In genomic region chr14:96501383-96501745, GRCh38 we compare ENCODE assay signal across 8 cellular contexts. TPM values are rescaled to one million over a fixed set of nuclear protein-coding genes. Genes with fewer than 3 reads are reported as not detected.
DNase-seq lines count a peak whose midpoint lies in the region; ATAC-seq, FAIRE-seq and TF ChIP-seq lines count a peak whose summit lies in the region.

No MANE protein-coding gene starts in this region.

- H3K4me3 Mint-ChIP-seq in WTC11: peak overlapping the region; percentile 97

- TF ChIP-seq CTCF in WTC11 (IDR thresholded peaks at IDR 0.05): no peak
- no peak for TF ChIP-seq CTCF in fibroblast of villous mesenchyme (IDR thresholded peaks at IDR 0.05; ENCODE audit: insufficient read depth, low read depth, low read length)
- no peak for TF ChIP-seq CTCF in sigmoid colon (IDR thresholded peaks at IDR 0.05)
- TF ChIP-seq CTCF in D721Med (IDR thresholded peaks at IDR 0.05; ENCODE audit: insufficient read depth, missing control alignments): no peak

- no peaks in the 10 kb centered on the region for H3K27me3 ChIP-seq in sigmoid colon

- no peak for ATAC-seq in WTC11
- ATAC-seq in GM21576 (IDR thresholded peaks at IDR 0.05; ENCODE audit: unreplicated experiment): no peak
- ATAC-seq in HG02973 (IDR thresholded peaks at IDR 0.05; ENCODE audit: unreplicated experiment): no peak

- FAIRE-seq in D721Med (lab: Jason Lieb, UNC): no peak

- no peaks in the 10 kb centered on the region for H3K9me3 ChIP-seq in sigmoid colon

- POLR2A ChIA-PET in WTC11 (lab: Charles Lee): no interaction called here

- CTCF ChIA-PET in WTC11 (lab: Charles Lee): no interaction called here

- peak overlapping the region; percentile 87 to 98 (median 95) for H3K27ac ChIP-seq in sigmoid colon

- peak overlapping the region; percentile 83 for H3K27ac Mint-ChIP-seq in WTC11

- 1 to 4% methylated on average over 11 of the region's 11 CpGs for WGBS in sigmoid colon, 2 donors

- 0 out of 2 replicates have a peak, but pooled peaks cover 3% of the 10 kb centered on the region for H3K36me3 Mint-ChIP-seq in WTC11

- H3K27me3 Mint-ChIP-seq in WTC11 (ENCODE audit: low read depth): no peaks in the 10 kb centered on the region

- TF ChIP-seq POLR2A in sigmoid colon (IDR thresholded peaks at IDR 0.05): no peak

- peaks cover 0 to 40% (median 37%) of the 10 kb centered on the region in 4 donors for H3K4me1 ChIP-seq in sigmoid colon

- intact Hi-C loops in sigmoid colon (cut with DNase I): loop anchor here (5.0 to 10.0 kb wide), 5 partner anchors 139 to 967 kb away; partner anchors contain the start of genes ATG2B, GLRX5, GSKIP and VRK1

- H3K4me3 ChIP-seq in fibroblast of villous mesenchyme (ENCODE audit: low read depth, low read length): peak overlapping the region; percentile 90
- peak overlapping the region; percentile 59 to 88 (median 80) for H3K4me3 ChIP-seq in sigmoid colon

- no peak for TF ChIP-seq EP300 in sigmoid colon (IDR thresholded peaks at IDR 0.05)

- peaks cover 31% of the 10 kb centered on the region for H3K4me1 Mint-ChIP-seq in WTC11

- no peaks in the 10 kb centered on the region for H3K9me3 Mint-ChIP-seq in WTC11

- no peaks in the 10 kb centered on the region for H3K36me3 ChIP-seq in sigmoid colon

- DNase-seq in activated CD8-positive, alpha-beta memory T cell treated with anti-CD3 and anti-CD28 coated beads for 48 hours (ENCODE audit: low read depth in 2 of 3, low spot score in 2 of 3): peak in 2 of 3 experiments; percentile 4 to 10
- DNase-seq in activated CD8-positive, alpha-beta memory T cell treated with anti-CD3 and anti-CD28 coated beads for 24 hours: no peak
- DNase-seq in WTC11 (ENCODE audit: low spot score) (no peak), fibroblast of villous mesenchyme (ENCODE audit: low read depth) (no peak), sigmoid colon (no peak), D721Med (ENCODE audit: insufficient read length, low spot score) (no peak)

TF ChIP-seq in WTC11, 78 proteins besides CTCF, POLR2A, EP300 and RAD21:
- TF ChIP-seq GABPB1 (CRISPR knock-in tag; IDR thresholded peaks at IDR 0.05) (no peak), JAZF1 (CRISPR knock-in tag; IDR thresholded peaks at IDR 0.05) (no peak), ATF1 (CRISPR knock-in tag; IDR thresholded peaks at IDR 0.05) (no peak), MXD4 (CRISPR knock-in tag; IDR thresholded peaks at IDR 0.05; ENCODE audit: borderline replicate concordance) (no peak), E2F4 (CRISPR knock-in tag; IDR thresholded peaks at IDR 0.05; ENCODE audit: borderline replicate concordance, low read depth) (no peak), ZNF219 (CRISPR knock-in tag; IDR thresholded peaks at IDR 0.05; ENCODE audit: borderline replicate concordance) (no peak), PRRX2 (CRISPR knock-in tag; IDR thresholded peaks at IDR 0.05) (no peak), AR (CRISPR knock-in tag; IDR thresholded peaks at IDR 0.05) (no peak), ATF3 (CRISPR knock-in tag; conservative IDR thresholded peaks at IDR 0.05) (no peak), ZNF671 (CRISPR knock-in tag; IDR thresholded peaks at IDR 0.05) (no peak), TP53 (CRISPR knock-in tag; IDR thresholded peaks at IDR 0.05) (no peak), ETV6 (CRISPR knock-in tag; IDR thresholded peaks at IDR 0.05) (no peak), OVOL2 (CRISPR knock-in tag; IDR thresholded peaks at IDR 0.05; ENCODE audit: borderline replicate concordance) (no peak), KAT7 (CRISPR knock-in tag; IDR thresholded peaks at IDR 0.05; ENCODE audit: borderline replicate concordance) (no peak), NR1H2 (CRISPR knock-in tag; IDR thresholded peaks at IDR 0.05) (no peak), ZNF423 (CRISPR knock-in tag; IDR thresholded peaks at IDR 0.05) (no peak)

RNA-seq across cellular contexts. Expression of gene PAPOLA, which starts 0.8 kb away (rescaled TPM):
- 184 to 210 TPM (median 193 TPM) in 3 replicates for total RNA-seq in WTC11 (2021)
- total RNA-seq in fibroblast of villous mesenchyme: 92.8 and 148 TPM in 2 replicates
- 100 to 1,000 TPM; 113 to 154 (median 133) TPM for total RNA-seq in sigmoid colon
- 10 to 100 TPM; 67.9 to 84.2 (median 71.1) TPM for polyA plus RNA-seq in sigmoid colon

Comparison
In these comparisons a context has a peak if more than half of its experiments do, and no peak if none do; other contexts are left out.
1. DNase-seq: peak in activated CD8-positive, alpha-beta memory T cell treated with anti-CD3 and anti-CD28 coated beads for 48 hours (2 of 3); none in activated CD8-positive, alpha-beta memory T cell treated with anti-CD3 and anti-CD28 coated beads for 24 hours (single experiment), WTC11 (single experiment), fibroblast of villous mesenchyme (single experiment), sigmoid colon (single experiment) and D721Med (single experiment).